8 cellular contexts compared by ENCODE assay signal in the genomic region with DNA sequence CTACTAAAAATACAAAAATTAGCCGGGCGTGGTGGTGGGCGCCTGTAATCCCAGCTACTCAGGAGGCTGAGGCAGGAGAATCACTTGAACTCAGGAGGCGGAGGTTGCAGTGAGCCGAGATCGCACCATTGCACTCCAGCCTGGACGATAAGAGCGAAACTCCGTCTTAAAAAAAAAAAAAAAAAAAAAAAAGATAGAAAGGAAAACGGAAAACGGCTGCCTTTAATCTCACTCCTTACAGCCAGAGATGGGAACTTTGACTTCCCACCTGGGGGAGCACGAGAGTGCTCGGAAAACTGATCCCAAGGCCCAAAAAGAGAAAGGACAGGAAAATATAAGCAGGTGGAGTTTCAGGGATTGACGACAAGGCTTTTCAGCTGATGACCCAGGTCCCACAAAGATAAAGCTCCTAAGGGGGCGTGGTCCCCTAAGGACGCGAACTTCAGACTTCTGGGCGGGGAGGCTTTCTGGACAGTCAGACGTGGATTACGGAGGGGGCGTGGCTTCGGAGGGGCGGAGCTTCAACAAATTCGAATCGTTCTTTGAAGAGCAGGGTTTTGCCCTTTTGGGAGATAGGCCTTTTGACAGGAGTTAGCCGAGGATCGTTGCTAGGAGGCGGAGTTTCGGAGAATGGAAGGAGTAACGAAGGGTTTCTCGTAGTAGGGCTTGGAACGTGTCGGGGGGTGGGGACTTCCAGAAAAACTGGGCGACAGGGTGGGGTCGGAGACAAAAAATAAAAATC. TPM values are rescaled to one million over a fixed set of nuclear protein-coding genes. Genes with fewer than 3 reads are reported as not detected.
DNase-seq lines count a peak whose midpoint lies in the region; ATAC-seq and TF ChIP-seq lines count a peak whose summit lies in the region.

No MANE protein-coding gene starts in this region.

- ATAC-seq in mucosa of descending colon: peak; percentile 72
- ATAC-seq in HG02588 (IDR thresholded peaks at IDR 0.05; ENCODE audit: unreplicated experiment): no peak

- TF ChIP-seq CTCF in GM13977 (IDR thresholded peaks at IDR 0.05; ENCODE audit: extremely low read depth, insufficient read depth, missing control alignments) (no peak), mucosa of descending colon (IDR thresholded peaks at IDR 0.05) (no peak)

- H3K4me1 ChIP-seq in mucosa of descending colon (ENCODE audit: low read depth): peaks cover 44% of the 10 kb centered on the region

- no peaks in the 10 kb centered on the region for H3K36me3 ChIP-seq in mucosa of descending colon (ENCODE audit: low read depth)

- H3K9me3 ChIP-seq in mucosa of descending colon: no peaks in the 10 kb centered on the region

- peak overlapping the region; percentile 80 for H3K4me3 ChIP-seq in Jurkat, Clone E6-1 (ENCODE audit: low read length)
- H3K4me3 ChIP-seq in mucosa of descending colon: peak overlapping the region; percentile 23

- TF ChIP-seq POLR2A in erythroblast (IDR thresholded peaks at IDR 0.05; ENCODE audit: low read length): no peak

- intact Hi-C loops in mucosa of descending colon (cut with DNase I, micrococcal nuclease): no loop called here

- in situ Hi-C loops in GM13977 (cut with MboI; ENCODE audit: low pct_unique_long_range_greater_than_20kb, low sequenced_read_pairs, unreplicated experiment): no loop called here

- DNase-seq in GM13977 (ENCODE audit: low spot score): peak; percentile 90
- DNase-seq in Jurkat, Clone E6-1 (ENCODE audit: low read depth, low spot score): peak; percentile 88
- DNase-seq in OCI-M1 (lab: John Stamatoyannopoulos, UW): peak; percentile 100
- peak; percentile 91 for DNase-seq in activated T-cell treated with anti-CD3 and anti-CD28 coated beads for 4 hours
- DNase-seq in erythroblast (lab: John Stamatoyannopoulos, UW): peak; percentile 100
- DNase-seq in mucosa of descending colon: peak; percentile 98 to 100 (median 99)
- DNase-seq in stimulated activated CD8-positive, alpha-beta memory T cell treated with anti-CD3 and anti-CD28 coated beads, Interleukin-2, amount 100 ng/mL, for 48 hours (ENCODE audit: low read depth in 2 of 2): peak; percentile 90 to 95

RNA-seq across cellular contexts. Expression of a gene that starts 1.0 kb away (rescaled TPM):
- polyA plus RNA-seq in Jurkat, Clone E6-1 (2012; ENCODE audit: insufficient read depth, insufficient read length): 355 TPM
- 10 to 100 TPM; 26.8 to 52.4 (median 29.3) TPM for total RNA-seq in mucosa of descending colon

RNA-seq across cellular contexts. Expression of a gene that starts 3.0 kb away (rescaled TPM):
- polyA plus RNA-seq in Jurkat, Clone E6-1 (2012; ENCODE audit: insufficient read depth, insufficient read length): 40.0 TPM
- 100 to 1,000 TPM in 2 of 3 donors, 10 to 100 TPM in 1; 92.7 to 130 (median 122) TPM for total RNA-seq in mucosa of descending colon

RNA-seq across cellular contexts. Expression of a gene that starts 9.6 kb away (rescaled TPM):
- 80.9 TPM for polyA plus RNA-seq in Jurkat, Clone E6-1 (2012; ENCODE audit: insufficient read depth, insufficient read length)
- 10 to 100 TPM; 28.4 to 40.4 (median 31.2) TPM for total RNA-seq in mucosa of descending colon

RNA-seq across cellular contexts. Expression of a gene that starts 11.9 kb away (rescaled TPM):
- 38.0 TPM for polyA plus RNA-seq in Jurkat, Clone E6-1 (2012; ENCODE audit: insufficient read depth, insufficient read length)
- 10 to 100 TPM; 22.8 to 34.3 (median 25.8) TPM for total RNA-seq in mucosa of descending colon

RNA-seq across cellular contexts. Expression of a gene that starts 17.6 kb away (rescaled TPM):
- 24.7 TPM for polyA plus RNA-seq in Jurkat, Clone E6-1 (2012; ENCODE audit: insufficient read depth, insufficient read length)
- total RNA-seq in mucosa of descending colon: 100 to 1,000 TPM in 1 of 3 donors, 10 to 100 TPM in 2; 35.6 to 146 (median 49.4) TPM
